ENCODE assay signal across 16 cellular contexts in genomic region chr12:52517888-52518287, GRCh38. TPM values are rescaled to one million over a fixed set of nuclear protein-coding genes. Genes with fewer than 3 reads are reported as not detected.
"Had no signal": no experiment of that assay in that cellular context is flagged by ENCODE, and none has a peak within 500 bp of the region (broad histone marks: within the 10 kb centered on the region; RNA-seq: fewer than 3 reads in every experiment).

No MANE protein-coding gene starts in this region.

- H3K27me3 ChIP-seq: pancreas, tibial nerve had no signal

- H3K27ac Mint-ChIP-seq: activated T-helper 2 cell treated with anti-CD3 and anti-CD28 coated beads, Interferon-gamma antibody, Interleukin-2, Interleukin-4, amounts not matched to agents 10 μg/mL and 5 μg/mL and 100 μg/mL, durations not matched to agents 14 hours and 24 hours and 36 hours; brain had no signal

- H3K9me3 Mint-ChIP-seq: activated T-helper 2 cell treated with anti-CD3 and anti-CD28 coated beads, Interferon-gamma antibody, Interleukin-2, Interleukin-4, amounts not matched to agents 10 μg/mL and 5 μg/mL and 100 μg/mL, durations not matched to agents 14 hours and 24 hours and 36 hours; neural crest cell had no signal

- H3K4me3 Mint-ChIP-seq: brain, neural crest cell had no signal

- H3K4me1 Mint-ChIP-seq: neural crest cell had no signal

- H3K27ac ChIP-seq: heart right ventricle, pancreas, SJSA1, tibial nerve had no signal

- ATAC-seq: heart right ventricle, left lobe of liver, pancreas had no signal

- H3K4me3 ChIP-seq: heart right ventricle, pancreas, SJSA1, tibial nerve had no signal

- H3K9me3 ChIP-seq: heart right ventricle, pancreas, SJSA1, tibial nerve had no signal

- H3K4me1 ChIP-seq: heart right ventricle, SJSA1 had no signal

- H3K36me3 Mint-ChIP-seq: brain had no signal

- DNase-seq: activated CD4-positive, alpha-beta T cell treated with anti-CD3 and anti-CD28 coated beads for 1 hour; activated naive CD4-positive, alpha-beta T cell treated with anti-CD3 and anti-CD28 coated beads, Interleukin-2, amount 50 U/mL, for 16 hours; heart right ventricle; mesendoderm; pancreas; small intestine had no signal

- H3K36me3 ChIP-seq: heart right ventricle, pancreas, SJSA1, tibial nerve had no signal

RNA-seq across cellular contexts. Expression of gene KRT5, which starts 2.3 kb away (rescaled TPM):
- total RNA-seq: activated CD8-positive, alpha-beta memory T cell treated with anti-CD3 and anti-CD28 coated beads for 36 hours; activated T-helper 2 cell treated with anti-CD3 and anti-CD28 coated beads, Interferon-gamma antibody, Interleukin-2, Interleukin-4, amounts not matched to agents 10 μg/mL and 5 μg/mL and 100 μg/mL, durations not matched to agents 14 hours and 24 hours and 36 hours; frontal cortex; left lobe of liver; neural crest cell; SJSA1 had no signal

RNA-seq across cellular contexts. Expression of gene KRT6A, which starts 24.8 kb away (rescaled TPM):
- total RNA-seq: activated CD8-positive, alpha-beta memory T cell treated with anti-CD3 and anti-CD28 coated beads for 36 hours; activated T-helper 2 cell treated with anti-CD3 and anti-CD28 coated beads, Interferon-gamma antibody, Interleukin-2, Interleukin-4, amounts not matched to agents 10 μg/mL and 5 μg/mL and 100 μg/mL, durations not matched to agents 14 hours and 24 hours and 36 hours; cerebellum; dermis microvascular lymphatic vessel endothelial cell; frontal cortex; left lobe of liver; neural crest cell; SJSA1 had no signal

RNA-seq across cellular contexts. Expression of gene KRT71, which starts 35.1 kb away (rescaled TPM):
- total RNA-seq: activated CD8-positive, alpha-beta memory T cell treated with anti-CD3 and anti-CD28 coated beads for 36 hours; activated T-helper 2 cell treated with anti-CD3 and anti-CD28 coated beads, Interferon-gamma antibody, Interleukin-2, Interleukin-4, amounts not matched to agents 10 μg/mL and 5 μg/mL and 100 μg/mL, durations not matched to agents 14 hours and 24 hours and 36 hours; dermis microvascular lymphatic vessel endothelial cell; frontal cortex; heart right ventricle; left lobe of liver; neural crest cell; pancreas; SJSA1; tibial nerve had no signal
- polyA plus RNA-seq: heart right ventricle, pancreas, small intestine had no signal

RNA-seq across cellular contexts. Expression of gene KRT6C, which starts 44.3 kb away (rescaled TPM):
- total RNA-seq: activated CD8-positive, alpha-beta memory T cell treated with anti-CD3 and anti-CD28 coated beads for 36 hours; activated T-helper 2 cell treated with anti-CD3 and anti-CD28 coated beads, Interferon-gamma antibody, Interleukin-2, Interleukin-4, amounts not matched to agents 10 μg/mL and 5 μg/mL and 100 μg/mL, durations not matched to agents 14 hours and 24 hours and 36 hours; cerebellum; dermis microvascular lymphatic vessel endothelial cell; frontal cortex; heart right ventricle; left lobe of liver; neural crest cell; pancreas; SJSA1; tibial nerve had no signal
- polyA plus RNA-seq: pancreas had no signal

RNA-seq across cellular contexts. Expression of gene KRT74, which starts 55.8 kb away (rescaled TPM):
- total RNA-seq: activated CD8-positive, alpha-beta memory T cell treated with anti-CD3 and anti-CD28 coated beads for 36 hours; activated T-helper 2 cell treated with anti-CD3 and anti-CD28 coated beads, Interferon-gamma antibody, Interleukin-2, Interleukin-4, amounts not matched to agents 10 μg/mL and 5 μg/mL and 100 μg/mL, durations not matched to agents 14 hours and 24 hours and 36 hours; cerebellum; dermis microvascular lymphatic vessel endothelial cell; frontal cortex; left lobe of liver; neural crest cell; pancreas; SJSA1; tibial nerve had no signal
- polyA plus RNA-seq: heart right ventricle, pancreas had no signal
